ENCODE assay signal across 21 cellular contexts in genomic region chr22:48714231-48714630, GRCh38.
"Had no signal": no experiment of that assay in that cellular context is flagged by ENCODE, and none has a peak within 500 bp of the region (broad histone marks: within the 10 kb centered on the region; RNA-seq: fewer than 3 reads in every experiment).

No MANE protein-coding gene starts in this region.

- H3K9me3 Mint-ChIP-seq: activated naive CD4-positive, alpha-beta T cell treated with anti-CD3 and anti-CD28 coated beads, Interleukin-2, amount 50 U/mL, for 24 hours had no signal

- H3K27me3 Mint-ChIP-seq: memory B cell had no signal

- H2AFZ ChIP-seq: hepatocyte had no signal

- H3K36me3 Mint-ChIP-seq: activated naive CD4-positive, alpha-beta T cell treated with anti-CD3 and anti-CD28 coated beads, Interleukin-2, amount 50 U/mL, for 24 hours had no signal

- H3K27ac Mint-ChIP-seq: activated naive CD4-positive, alpha-beta T cell treated with anti-CD3 and anti-CD28 coated beads, Interleukin-2, amount 50 U/mL, for 24 hours; activated T-cell treated with anti-CD3 and anti-CD28 coated beads, Interleukin-2, amount 50 U/mL, for 72 hours; memory B cell; nephron had no signal

- H3K27me3 ChIP-seq: colonic mucosa, gastrocnemius medialis, hepatocyte, pancreas, testis, transverse colon had no signal

- H3K4me1 ChIP-seq: colonic mucosa, gastrocnemius medialis, pancreas, psoas muscle, testis, transverse colon had no signal

- DNase-seq: activated CD4-positive, alpha-beta T cell treated with anti-CD3 and anti-CD28 coated beads for 4 hours; activated CD4-positive, alpha-beta T cell treated with anti-CD3 and anti-CD28 coated beads, Interleukin-2, amount 50 U/mL, for 4 hours; activated CD4-positive, CD25-positive, alpha-beta regulatory T cell; activated T-cell treated with anti-CD3 and anti-CD28 coated beads for 4 hours; activated T-cell treated with anti-CD3 and anti-CD28 coated beads, Interleukin-2, amount 50 U/mL, for 72 hours; colonic mucosa; effector CD8-positive, alpha-beta T cell; gastrocnemius medialis; islet precursor cell; midbrain; stimulated activated CD4-positive, alpha-beta T cell treated with anti-CD3 and anti-CD28 coated beads, Interleukin-2, amount 100 ng/mL, for 48 hours; stimulated activated naive CD8-positive, alpha-beta T cell treated with anti-CD3 and anti-CD28 coated beads, Interleukin-15, Interleukin-2, amounts not matched to agents 100 U/mL and 50 U/mL, for 24 hours; testis; transverse colon had no signal

- H3K27ac ChIP-seq: colonic mucosa, gastrocnemius medialis, hepatocyte, pancreas, psoas muscle, SK-N-MC, testis, transverse colon had no signal

- H3K9me3 ChIP-seq: colonic mucosa, gastrocnemius medialis, pancreas, psoas muscle, testis, transverse colon had no signal

- H3K4me1 Mint-ChIP-seq: activated naive CD4-positive, alpha-beta T cell treated with anti-CD3 and anti-CD28 coated beads, Interleukin-2, amount 50 U/mL, for 24 hours; memory B cell had no signal

- H3K4me3 ChIP-seq: colonic mucosa, gastrocnemius medialis, hepatocyte, pancreas, psoas muscle, SK-N-MC, testis, transverse colon had no signal

- ATAC-seq: activated T-cell treated with anti-CD3 and anti-CD28 coated beads, Interleukin-2, amount 50 U/mL, for 72 hours; gastrocnemius medialis; pancreas; psoas muscle; stimulated activated naive CD8-positive, alpha-beta T cell treated with anti-CD3 and anti-CD28 coated beads, Interleukin-15, Interleukin-2, amounts not matched to agents 100 U/mL and 50 U/mL, for 24 hours had no signal

- H3K4me3 Mint-ChIP-seq: activated naive CD4-positive, alpha-beta T cell treated with anti-CD3 and anti-CD28 coated beads, Interleukin-2, amount 50 U/mL, for 24 hours; activated T-cell treated with anti-CD3 and anti-CD28 coated beads, Interleukin-2, amount 50 U/mL, for 72 hours; memory B cell; nephron had no signal

- H3K36me3 ChIP-seq: colonic mucosa, gastrocnemius medialis, pancreas, transverse colon had no signal

- H3K4me2 ChIP-seq: hepatocyte had no signal
